1 cellular context compared by ENCODE assay signal in the genomic region with DNA sequence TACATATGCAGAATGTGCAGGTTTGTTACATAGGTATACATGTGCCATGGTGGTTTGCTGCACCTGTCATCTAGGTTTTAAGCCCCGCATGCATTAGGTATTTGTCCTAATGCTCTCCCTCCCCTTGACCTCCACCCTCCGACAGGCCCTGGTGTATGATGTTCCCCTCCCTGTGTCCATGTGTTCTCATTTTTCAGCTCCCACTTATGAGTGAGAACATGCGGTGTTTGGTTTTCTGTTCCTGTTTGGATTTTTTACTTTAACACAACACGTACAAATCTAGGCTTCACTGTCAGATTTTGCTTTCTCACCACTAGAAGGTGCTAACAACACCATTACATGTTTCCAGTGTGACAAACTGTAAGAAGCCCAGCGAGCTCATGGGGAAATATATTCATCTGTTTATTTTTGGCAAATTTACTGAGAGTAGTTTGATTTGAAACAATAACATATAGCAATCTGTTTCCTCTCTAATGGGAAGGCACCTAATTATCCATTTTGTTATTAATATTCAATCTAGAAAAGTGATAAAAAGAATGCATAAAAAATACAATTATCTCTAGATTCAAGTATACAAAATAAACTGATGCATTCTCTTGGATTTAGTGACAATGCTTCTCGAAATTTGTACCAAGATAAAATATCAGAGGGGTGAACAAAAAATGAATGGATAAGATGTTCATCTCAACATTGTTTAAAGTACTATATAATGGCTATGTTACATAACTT.
TF ChIP-seq lines count a peak whose summit lies in the region.

No MANE protein-coding gene starts in this region.

TF ChIP-seq in IMR-90, 13 proteins besides CTCF, POLR2A, EP300 and RAD21:
- TF ChIP-seq, protein P1, sequence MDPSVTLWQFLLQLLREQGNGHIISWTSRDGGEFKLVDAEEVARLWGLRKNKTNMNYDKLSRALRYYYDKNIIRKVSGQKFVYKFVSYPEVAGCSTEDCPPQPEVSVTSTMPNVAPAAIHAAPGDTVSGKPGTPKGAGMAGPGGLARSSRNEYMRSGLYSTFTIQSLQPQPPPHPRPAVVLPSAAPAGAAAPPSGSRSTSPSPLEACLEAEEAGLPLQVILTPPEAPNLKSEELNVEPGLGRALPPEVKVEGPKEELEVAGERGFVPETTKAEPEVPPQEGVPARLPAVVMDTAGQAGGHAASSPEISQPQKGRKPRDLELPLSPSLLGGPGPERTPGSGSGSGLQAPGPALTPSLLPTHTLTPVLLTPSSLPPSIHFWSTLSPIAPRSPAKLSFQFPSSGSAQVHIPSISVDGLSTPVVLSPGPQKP (IDR thresholded peaks at IDR 0.05; ENCODE audit: borderline replicate concordance, low read depth, low read length), result no peak
- no peak for TF ChIP-seq MAZ (IDR thresholded peaks at IDR 0.05; ENCODE audit: borderline replicate concordance, low read depth, low read length)
- no peak for TF ChIP-seq CEBPB (IDR thresholded peaks at IDR 0.05; ENCODE audit: low read depth, low read length)
- peak; percentile 56 for TF ChIP-seq SMC3 (IDR thresholded peaks at IDR 0.05; ENCODE audit: low read depth, low read length)
- TF ChIP-seq FOS (IDR thresholded peaks at IDR 0.05; ENCODE audit: low read depth, low read length), result no peak
- no peak for TF ChIP-seq BHLHE40 (IDR thresholded peaks at IDR 0.05; ENCODE audit: low read depth, low read length)
- TF ChIP-seq, protein P2, sequence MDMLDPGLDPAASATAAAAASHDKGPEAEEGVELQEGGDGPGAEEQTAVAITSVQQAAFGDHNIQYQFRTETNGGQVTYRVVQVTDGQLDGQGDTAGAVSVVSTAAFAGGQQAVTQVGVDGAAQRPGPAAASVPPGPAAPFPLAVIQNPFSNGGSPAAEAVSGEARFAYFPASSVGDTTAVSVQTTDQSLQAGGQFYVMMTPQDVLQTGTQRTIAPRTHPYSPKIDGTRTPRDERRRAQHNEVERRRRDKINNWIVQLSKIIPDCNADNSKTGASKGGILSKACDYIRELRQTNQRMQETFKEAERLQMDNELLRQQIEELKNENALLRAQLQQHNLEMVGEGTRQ (IDR thresholded peaks at IDR 0.05; ENCODE audit: low read depth, low read length), result no peak
- no peak for TF ChIP-seq MXI1 (IDR thresholded peaks at IDR 0.05; ENCODE audit: borderline replicate concordance, low read depth, low read length)
